ENCODE assay signal across 35 cellular contexts in the genomic region with DNA sequence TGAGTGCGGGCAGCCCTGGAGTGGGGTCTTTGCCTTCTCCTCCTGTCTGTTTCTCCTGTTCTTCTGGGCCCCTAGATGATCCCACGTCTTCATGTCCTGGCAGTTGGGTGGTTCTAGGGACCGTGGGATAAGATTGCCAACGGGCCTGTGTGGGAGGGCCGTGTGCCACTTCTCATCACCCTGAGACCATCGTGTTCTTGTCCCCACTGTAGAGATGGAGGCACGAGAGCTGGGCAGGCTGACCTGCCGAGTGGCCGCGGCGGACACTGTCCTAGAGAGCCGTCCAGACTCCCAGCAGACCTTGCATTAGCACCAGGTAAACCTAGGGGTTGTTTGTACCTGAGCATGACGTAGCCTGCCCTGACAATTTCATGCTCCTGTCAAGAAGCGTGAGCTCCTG.
"Had no signal": no experiment of that assay in that cellular context is flagged by ENCODE, and none has a peak within 500 bp of the region (broad histone marks: within the 10 kb centered on the region; RNA-seq: fewer than 3 reads in every experiment).

No MANE protein-coding gene starts in this region.

- H3K9me3 ChIP-seq: adrenal gland, body of pancreas had no signal

- H3K4me2 ChIP-seq: KMS-11, PC-9 had no signal

- H3K27ac Mint-ChIP-seq: activated B cell treated with CpG ODN at 0.5 μM for 24 hours; activated CD4-positive, alpha-beta memory T cell treated with anti-CD3 and anti-CD28 coated beads for 36 hours; activated naive CD4-positive, alpha-beta T cell treated with anti-CD3 and anti-CD28 coated beads for 36 hours; activated naive CD4-positive, alpha-beta T cell treated with anti-CD3 and anti-CD28 coated beads, Interleukin-2, amount 50 U/mL, for 72 hours; activated T-helper 1 cell treated with anti-CD3 and anti-CD28 coated beads, Interleukin-12 subunit alpha, Interleukin-12 subunit beta, Interleukin-2, Interleukin-4 antibody, amounts not matched to agents 30 ng/mL and 10 ng/mL and 1 ng/mL, durations not matched to agents 14 hours and 24 hours and 36 hours had no signal

- H3K36me3 Mint-ChIP-seq: activated CD4-positive, alpha-beta memory T cell treated with anti-CD3 and anti-CD28 coated beads for 36 hours had no signal

- DNase-seq: activated B cell treated with CpG ODN at 0.5 μM for 24 hours; activated CD4-positive, alpha-beta memory T cell treated with anti-CD3 and anti-CD28 coated beads for 36 hours; activated CD4-positive, alpha-beta T cell treated with anti-CD3 and anti-CD28 coated beads for 4 hours; activated CD4-positive, alpha-beta T cell treated with anti-CD3 and anti-CD28 coated beads, Interleukin-2, amount 50 U/mL, for 1 hour; activated CD4-positive, CD25-positive, alpha-beta regulatory T cell treated with anti-CD3 and anti-CD28 coated beads, Interleukin-2, amount 50 U/mL, for 72 hours; activated gamma-delta T cell treated with Interleukin-2 at 50 U/mL for 16 hours; activated naive CD4-positive, alpha-beta T cell treated with anti-CD3 and anti-CD28 coated beads for 36 hours; activated T-cell treated with anti-CD3 and anti-CD28 coated beads for 4 hours; activated T-cell treated with anti-CD3 and anti-CD28 coated beads, Interleukin-2, amount 50 U/mL, for 4 hours; body of pancreas; cerebellar nuclear complex; MM.1S; MV-4-11; NCI-H1092; NCI-H1436 treated with DMSO at 0.1 percent for 48 hours; NCI-H1694 treated with DMSO at 0.1 percent for 48 hours; NCI-H2029; NCI-H345; NCI-H524 treated with DMSO at 0.1 percent for 48 hours; NK-92 treated with Interleukin-12 subunit alpha and Interleukin-12 subunit beta, amount 100 ng/mL, for 24 hours; PC-9; SW 1271; T-helper 1 cell; T-helper 2 cell; T-helper 9 cell had no signal

- H3K4me3 ChIP-seq: adrenal gland, body of pancreas, breast epithelium, PC-9 had no signal

- ATAC-seq: activated naive CD4-positive, alpha-beta T cell treated with anti-CD3 and anti-CD28 coated beads, Interleukin-2, amount 50 U/mL, for 72 hours; activated T-cell treated with anti-CD3 and anti-CD28 coated beads, Interleukin-2, amount 50 U/mL, for 4 hours; body of pancreas; Right ventricle myocardium inferior had no signal

- H3K27ac ChIP-seq: adrenal gland, body of pancreas, breast epithelium, KMS-11, PC-9, RWPE1, VCaP had no signal

- H3K4me1 Mint-ChIP-seq: activated B cell treated with CpG ODN at 0.5 μM for 24 hours had no signal

- H3K4me1 ChIP-seq: adrenal gland, body of pancreas, breast epithelium had no signal

- H2AFZ ChIP-seq: PC-9 had no signal

- H3K9ac ChIP-seq: KMS-11 had no signal

- FAIRE-seq: astrocyte, RCC 7860 had no signal

- H3K36me3 ChIP-seq: adrenal gland, breast epithelium had no signal

- H3K27me3 ChIP-seq: adrenal gland, body of pancreas, breast epithelium had no signal

- H3K4me3 Mint-ChIP-seq: activated B cell treated with CpG ODN at 0.5 μM for 24 hours; activated CD4-positive, alpha-beta memory T cell treated with anti-CD3 and anti-CD28 coated beads for 36 hours; activated naive CD4-positive, alpha-beta T cell treated with anti-CD3 and anti-CD28 coated beads for 36 hours; activated T-cell treated with anti-CD3 and anti-CD28 coated beads, Interleukin-2, amount 50 U/mL, for 4 hours; activated T-helper 1 cell treated with anti-CD3 and anti-CD28 coated beads, Interleukin-12 subunit alpha, Interleukin-12 subunit beta, Interleukin-2, Interleukin-4 antibody, amounts not matched to agents 30 ng/mL and 10 ng/mL and 1 ng/mL, durations not matched to agents 14 hours and 24 hours and 36 hours had no signal
